11 cellular contexts compared by ENCODE assay signal in the genomic region with DNA sequence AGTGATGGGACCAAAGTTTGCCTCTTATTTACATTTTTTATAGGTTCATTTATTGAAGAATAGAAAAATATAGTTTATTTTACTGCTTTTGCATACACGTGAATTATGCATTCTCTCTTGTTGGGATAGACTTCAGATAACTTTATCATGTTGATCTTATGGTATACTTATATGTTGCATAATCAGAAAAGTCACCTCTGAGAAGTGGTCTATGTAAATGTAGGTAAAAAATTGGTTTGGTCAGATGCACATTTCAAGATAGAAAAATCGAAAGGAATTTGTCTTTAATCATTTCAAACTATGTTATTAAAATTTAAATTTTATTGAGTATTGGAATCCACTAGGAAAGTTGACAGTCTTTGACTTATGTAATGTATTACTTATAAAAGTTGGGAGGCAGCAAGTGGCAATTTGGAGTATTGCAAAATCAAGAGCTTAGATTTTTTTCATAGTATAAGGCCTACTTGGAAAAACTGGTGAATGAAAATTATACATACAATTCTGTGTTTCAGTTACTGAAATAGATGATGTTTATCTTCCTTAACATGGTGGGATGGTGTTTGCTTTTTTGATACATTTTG. TPM values are rescaled to one million over a fixed set of nuclear protein-coding genes. Genes with fewer than 3 reads are reported as not detected.
A peak's percentile ranks its signal among the peaks of the same experiment; 100 is the strongest.
DNase-seq lines count a peak whose midpoint lies in the region; FAIRE-seq and TF ChIP-seq lines count a peak whose summit lies in the region.
"Had no signal": no experiment of that assay in that cellular context is flagged by ENCODE, and none has a peak within 500 bp of the region (broad histone marks: within the 10 kb centered on the region; RNA-seq: fewer than 3 reads in every experiment).

No MANE protein-coding gene starts in this region.

- no peak overlapping the region for H3K27ac ChIP-seq in prostate gland
- H3K27ac ChIP-seq: C4-2B, parathyroid adenoma had no signal

- WGBS in prostate gland = 38% methylated on average over 2 of the region's 2 CpGs

- FAIRE-seq in RCC 7860 (lab: Jason Lieb, UNC) = peak; percentile 53

- no peaks in the 10 kb centered on the region for H3K27me3 ChIP-seq in skeletal muscle satellite cell (ENCODE audit: control insufficient read depth, insufficient read depth, low read length)
- no peaks in the 10 kb centered on the region for H3K27me3 ChIP-seq in prostate gland (replicated peaks; ENCODE audit: insufficient read depth)

- intact Hi-C loops in activated CD4-positive, alpha-beta T cell treated with anti-CD3 and anti-CD28 coated beads, Interleukin-2, amount 10 ng/mL, durations not matched to agents 24 days and 14 days (cut with micrococcal nuclease) = loop anchor here (2.0 kb wide), 1 partner anchor 13 kb away; no protein-coding TSS in a partner anchor
- intact Hi-C loops in prostate gland (cut with DNase I) = loop anchor here (5.0 kb wide), 1 partner anchor 66 kb away; a partner anchor contains a TSS

- no peaks in the 10 kb centered on the region for H3K9me3 Mint-ChIP-seq in activated CD4-positive, alpha-beta T cell treated with anti-CD3 and anti-CD28 coated beads, Interleukin-2, amount 10 ng/mL, durations not matched to agents 24 days and 14 days

- TF ChIP-seq POLR2A in prostate gland (IDR thresholded peaks at IDR 0.05) = no peak

- peaks cover 37% of the 10 kb centered on the region for H3K4me1 Mint-ChIP-seq in activated CD4-positive, alpha-beta T cell treated with anti-CD3 and anti-CD28 coated beads, Interleukin-2, amount 10 ng/mL, durations not matched to agents 24 days and 14 days

- H3K4me2 ChIP-seq in skeletal muscle satellite cell (ENCODE audit: low read length) = peak overlapping the region; percentile 90

- H3K36me3 ChIP-seq in skeletal muscle satellite cell (ENCODE audit: insufficient read depth, low read length) (no peaks in the 10 kb centered on the region), prostate gland (no peaks in the 10 kb centered on the region)

- TF ChIP-seq CTCF in fibroblast of mammary gland (conservative IDR thresholded peaks at IDR 0.05; ENCODE audit: control insufficient read depth, insufficient read depth, low read depth, low read length) = no peak
- TF ChIP-seq CTCF in prostate gland (IDR thresholded peaks at IDR 0.05) = no peak

- no peak overlapping the region for H3K27ac Mint-ChIP-seq in activated CD4-positive, alpha-beta T cell treated with anti-CD3 and anti-CD28 coated beads, Interleukin-2, amount 10 ng/mL, durations not matched to agents 24 days and 14 days

- peaks cover 34% of the 10 kb centered on the region for H3K4me1 ChIP-seq in skeletal muscle satellite cell (ENCODE audit: control insufficient read depth, insufficient read depth, low read length)
- H3K4me1 ChIP-seq in prostate gland (replicated peaks) = peaks cover 6% of the 10 kb centered on the region

- peak overlapping the region; percentile 96 for H3K9ac ChIP-seq in skeletal muscle satellite cell (ENCODE audit: low read depth, low read length)

- peak overlapping the region; percentile 69 for H3K4me3 Mint-ChIP-seq in activated CD4-positive, alpha-beta T cell treated with anti-CD3 and anti-CD28 coated beads, Interleukin-2, amount 10 ng/mL, durations not matched to agents 24 days and 14 days

- peaks cover 2% of the 10 kb centered on the region for H3K27me3 Mint-ChIP-seq in activated CD4-positive, alpha-beta T cell treated with anti-CD3 and anti-CD28 coated beads, Interleukin-2, amount 10 ng/mL, durations not matched to agents 24 days and 14 days

- DNase-seq in activated CD4-positive, alpha-beta T cell treated with anti-CD3 and anti-CD28 coated beads, Interleukin-2, amount 10 ng/mL, durations not matched to agents 24 days and 14 days = no peak
- no peak for DNase-seq in activated CD4-positive, alpha-beta T cell treated with anti-CD3 and anti-CD28 coated beads for 48 hours
- no peak for DNase-seq in RCC 7860 (ENCODE audit: low spot score)
- no peak for DNase-seq in fibroblast of mammary gland (ENCODE audit: low read depth)
- no peak for DNase-seq in DMS114 treated with DMSO at 0.1 percent for 48 hours (lab: John Stamatoyannopoulos, UW; ENCODE audit: unreplicated experiment)
- DNase-seq in prostate gland (ENCODE audit: low spot score) = no peak
- DNase-seq in UCSD-AML1 (lab: John Stamatoyannopoulos, UW; ENCODE audit: unreplicated experiment) = no peak
- DNase-seq: NCI-H2227 treated with DMSO at 0.1 percent for 48 hours had no signal

- no peaks in the 10 kb centered on the region for H3K9me3 ChIP-seq in skeletal muscle satellite cell (replicated peaks; ENCODE audit: low read length)
- H3K9me3 ChIP-seq in prostate gland = no peaks in the 10 kb centered on the region

- H3K36me3 Mint-ChIP-seq in activated CD4-positive, alpha-beta T cell treated with anti-CD3 and anti-CD28 coated beads, Interleukin-2, amount 10 ng/mL, durations not matched to agents 24 days and 14 days (ENCODE audit: low read depth) = peaks cover 15% of the 10 kb centered on the region

- H3K4me3 ChIP-seq in fibroblast of mammary gland (ENCODE audit: control insufficient read depth, low read depth, low read length) (peak overlapping the region; percentile 87), skeletal muscle satellite cell (ENCODE audit: low read length) (peak overlapping the region; percentile 90), prostate gland (peak overlapping the region in 1 of 2 donors; percentile 91)

RNA-seq across cellular contexts. Expression of a gene that starts 2.4 kb away (rescaled TPM):
- total RNA-seq in activated CD4-positive, alpha-beta T cell treated with anti-CD3 and anti-CD28 coated beads, Interleukin-2, amount 10 ng/mL, durations not matched to agents 24 days and 14 days = 39.1 and 39.2 TPM in 2 replicates
- total RNA-seq in skeletal muscle satellite cell (2012; rRNA removed) = 30.4 and 43.3 TPM in 2 replicates
- total RNA-seq in prostate gland = 10 to 100 TPM; 47.6 to 63.9 TPM
